ENCODE assay signal across 8 cellular contexts in genomic region chr16:30585022-30585399, GRCh38. TPM values are rescaled to one million over a fixed set of nuclear protein-coding genes. Genes with fewer than 3 reads are reported as not detected.
A peak's percentile ranks its signal among the peaks of the same experiment; 100 is the strongest.
DNase-seq lines count a peak whose midpoint lies in the region; ATAC-seq and TF ChIP-seq lines count a peak whose summit lies in the region.

No MANE protein-coding gene starts in this region.

- peaks cover 23% of the 10 kb centered on the region for H3K36me3 ChIP-seq in iPS-15b (ENCODE audit: control insufficient read depth, insufficient read depth, low read length)

- no peaks in the 10 kb centered on the region for H3K4me1 Mint-ChIP-seq in activated T-helper 17 cell treated with anti-CD3 and anti-CD28 coated beads, Interleukin-2, amount 50 U/mL, for 72 hours

- ATAC-seq in GM19035 (IDR thresholded peaks at IDR 0.05; ENCODE audit: unreplicated experiment) (peak; percentile 42), HG03571 (IDR thresholded peaks at IDR 0.05; ENCODE audit: unreplicated experiment) (peak; percentile 25), HG03095 (IDR thresholded peaks at IDR 0.05; ENCODE audit: unreplicated experiment) (no peak)
- ATAC-seq in activated T-helper 17 cell treated with anti-CD3 and anti-CD28 coated beads, Interleukin-2, amount 50 U/mL, for 72 hours (replicated peaks) = peak; percentile 27
- ATAC-seq in stimulated activated naive CD8-positive, alpha-beta T cell treated with anti-CD3 and anti-CD28 coated beads, Interleukin-15, Interleukin-2, amounts not matched to agents 100 U/mL and 50 U/mL, for 24 hours = peak; percentile 7

- H3K27me3 Mint-ChIP-seq in activated T-helper 17 cell treated with anti-CD3 and anti-CD28 coated beads, Interleukin-2, amount 50 U/mL, for 72 hours = no peaks in the 10 kb centered on the region

- H3K27ac ChIP-seq in C4-2B = peak overlapping the region; percentile 85

- peaks cover 61% of the 10 kb centered on the region for H3K36me3 Mint-ChIP-seq in activated T-helper 17 cell treated with anti-CD3 and anti-CD28 coated beads, Interleukin-2, amount 50 U/mL, for 72 hours (ENCODE audit: low read depth)

- no peaks in the 10 kb centered on the region for H3K27me3 ChIP-seq in iPS-15b (ENCODE audit: control insufficient read depth, insufficient read depth, low read length)

- no peaks in the 10 kb centered on the region for H3K9me3 Mint-ChIP-seq in activated T-helper 17 cell treated with anti-CD3 and anti-CD28 coated beads, Interleukin-2, amount 50 U/mL, for 72 hours

- no peaks in the 10 kb centered on the region for H3K4me1 ChIP-seq in iPS-15b (ENCODE audit: control insufficient read depth, insufficient read depth, low read length)

- DNase-seq in stimulated activated naive CD8-positive, alpha-beta T cell treated with anti-CD3 and anti-CD28 coated beads, Interleukin-15, Interleukin-2, amounts not matched to agents 100 U/mL and 50 U/mL, for 24 hours = peak; percentile 42
- no peak for DNase-seq in NCI-H2196 (lab: John Stamatoyannopoulos, UW; ENCODE audit: unreplicated experiment)

- no peak for TF ChIP-seq CTCF in C4-2B (conservative IDR thresholded peaks at IDR 0.05)

- H3K9me3 ChIP-seq in iPS-15b (ENCODE audit: control insufficient read depth, insufficient read depth, low read length) = no peaks in the 10 kb centered on the region

- peak overlapping the region; percentile 98 for H3K4me3 ChIP-seq in iPS-15b (ENCODE audit: low read depth, low read length)

- H3K4me3 Mint-ChIP-seq in activated T-helper 17 cell treated with anti-CD3 and anti-CD28 coated beads, Interleukin-2, amount 50 U/mL, for 72 hours = peak overlapping the region; percentile 88

- H3K9ac ChIP-seq in iPS-15b (ENCODE audit: low read depth, low read length) = peak overlapping the region; percentile 94

- H3K27ac Mint-ChIP-seq in activated T-helper 17 cell treated with anti-CD3 and anti-CD28 coated beads, Interleukin-2, amount 50 U/mL, for 72 hours = peak overlapping the region; percentile 87

RNA-seq across cellular contexts. Expression of gene ZNF785, which starts 0.5 kb away (rescaled TPM):
- 10 to 100 TPM; 10.5 to 15.5 TPM for total RNA-seq in activated T-helper 17 cell treated with anti-CD3 and anti-CD28 coated beads, Interleukin-2, amount 50 U/mL, for 72 hours

RNA-seq across cellular contexts. Expression of gene ZNF688, which starts 13.5 kb away (rescaled TPM):
- 1 to 10 TPM; 7.3 to 9.7 TPM for total RNA-seq in activated T-helper 17 cell treated with anti-CD3 and anti-CD28 coated beads, Interleukin-2, amount 50 U/mL, for 72 hours

RNA-seq across cellular contexts. Expression of gene ZNF689, which starts 25.2 kb away (rescaled TPM):
- 10 to 100 TPM in 1 of 2 donors, 1 to 10 TPM in 1; 5.9 to 12.1 TPM for total RNA-seq in activated T-helper 17 cell treated with anti-CD3 and anti-CD28 coated beads, Interleukin-2, amount 50 U/mL, for 72 hours

RNA-seq across cellular contexts. Expression of gene ZNF764, which starts 26.8 kb away (rescaled TPM):
- 10 to 100 TPM; 13.8 to 14.1 TPM for total RNA-seq in activated T-helper 17 cell treated with anti-CD3 and anti-CD28 coated beads, Interleukin-2, amount 50 U/mL, for 72 hours

RNA-seq across cellular contexts. Expression of gene ZNF747, which starts 50.4 kb away (rescaled TPM):
- 10 to 100 TPM in 1 of 2 donors, 1 to 10 TPM in 1; 6.9 to 12.9 TPM for total RNA-seq in activated T-helper 17 cell treated with anti-CD3 and anti-CD28 coated beads, Interleukin-2, amount 50 U/mL, for 72 hours
